Comparison of ENCODE assay signal across 1 cellular context in the genomic region with DNA sequence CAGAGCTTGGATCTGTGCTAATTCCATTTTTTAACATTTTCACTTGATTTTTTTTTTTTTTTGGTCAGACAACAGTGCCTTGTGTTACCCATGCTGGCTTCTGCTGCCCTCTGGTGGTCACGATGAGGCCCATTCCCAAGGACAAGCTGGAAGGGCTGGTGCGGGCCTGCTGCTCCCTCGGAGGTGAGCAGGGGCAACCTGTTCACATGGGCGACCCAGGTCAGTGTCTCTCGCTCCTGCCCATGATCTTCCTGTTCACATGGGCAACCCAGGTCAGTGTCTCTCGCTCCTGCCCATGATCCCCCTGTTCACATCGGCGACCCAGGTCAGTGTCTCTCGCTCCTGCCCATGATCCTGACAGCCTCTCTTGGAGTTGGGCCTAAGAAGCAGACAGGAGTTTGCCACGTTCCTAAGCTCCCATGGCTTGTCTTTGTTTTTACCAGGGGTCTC.
TF ChIP-seq lines count a peak whose summit lies in the region.

No MANE protein-coding gene starts in this region.

TF ChIP-seq in GM12878, 131 proteins besides CTCF, POLR2A, EP300 and RAD21 (continued from another document):
- TF ChIP-seq, protein P1, sequence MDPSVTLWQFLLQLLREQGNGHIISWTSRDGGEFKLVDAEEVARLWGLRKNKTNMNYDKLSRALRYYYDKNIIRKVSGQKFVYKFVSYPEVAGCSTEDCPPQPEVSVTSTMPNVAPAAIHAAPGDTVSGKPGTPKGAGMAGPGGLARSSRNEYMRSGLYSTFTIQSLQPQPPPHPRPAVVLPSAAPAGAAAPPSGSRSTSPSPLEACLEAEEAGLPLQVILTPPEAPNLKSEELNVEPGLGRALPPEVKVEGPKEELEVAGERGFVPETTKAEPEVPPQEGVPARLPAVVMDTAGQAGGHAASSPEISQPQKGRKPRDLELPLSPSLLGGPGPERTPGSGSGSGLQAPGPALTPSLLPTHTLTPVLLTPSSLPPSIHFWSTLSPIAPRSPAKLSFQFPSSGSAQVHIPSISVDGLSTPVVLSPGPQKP (IDR thresholded peaks at IDR 0.05; ENCODE audit: low read depth, low read length): no peak
- TF ChIP-seq RB1 (IDR thresholded peaks at IDR 0.05; ENCODE audit: borderline replicate concordance) (peak; percentile 60; the same call in 1 of the 2 replicates), NBN (IDR thresholded peaks at IDR 0.05) (peak; percentile 62; the same call in 1 of the 2 replicates), POLR2AphosphoS5 (IDR thresholded peaks at IDR 0.05; ENCODE audit: low read length) (no peak), SMARCA5 (IDR thresholded peaks at IDR 0.05) (no peak), YY1 (IDR thresholded peaks at IDR 0.05; ENCODE audit: low read depth, low read length) (peak; percentile 69; the same call in 1 of the 2 replicates), RUNX3 (IDR thresholded peaks at IDR 0.05; ENCODE audit: low read length) (peak; percentile 52)
